17 cellular contexts compared by ENCODE assay signal in the genomic region with DNA sequence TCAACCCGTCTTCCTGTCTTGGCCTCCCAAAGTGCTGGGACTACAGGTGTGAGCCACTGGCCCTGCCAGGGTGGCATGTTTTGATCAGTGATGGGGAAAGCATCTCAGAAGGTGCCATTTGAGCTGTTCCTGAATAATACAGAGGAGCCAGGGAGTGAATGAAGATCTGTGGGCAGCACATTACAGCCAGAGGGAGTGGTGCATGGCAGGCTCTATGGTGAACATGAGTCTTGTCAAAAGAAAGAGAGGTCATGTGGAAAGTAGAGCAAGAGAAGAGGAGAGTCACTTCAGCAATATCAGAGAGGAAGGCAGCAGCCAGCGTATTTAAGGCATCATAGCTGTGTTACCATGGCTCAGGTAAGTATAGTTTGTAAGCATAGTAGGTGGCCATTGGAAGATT.
DNase-seq lines count a peak whose midpoint lies in the region; ATAC-seq, FAIRE-seq and TF ChIP-seq lines count a peak whose summit lies in the region.
"Had no signal": no experiment of that assay in that cellular context is flagged by ENCODE, and none has a peak within 500 bp of the region (broad histone marks: within the 10 kb centered on the region; RNA-seq: fewer than 3 reads in every experiment).

No MANE protein-coding gene starts in this region.

- TF ChIP-seq CTCF in foreskin keratinocyte (conservative IDR thresholded peaks at IDR 0.05) (no peak), nephron (IDR thresholded peaks at IDR 0.05; ENCODE audit: unreplicated experiment in 3 of 3) (no peak), natural killer cell (IDR thresholded peaks at IDR 0.05) (no peak), dorsolateral prefrontal cortex (IDR thresholded peaks at IDR 0.05 in 54 of 56, conservative IDR thresholded peaks at IDR 0.05 in 2 of 56; ENCODE audit: low read depth in 1 of 56, partially characterized antibody in 56 of 56) (no peak)

- H3K27ac ChIP-seq in foreskin keratinocyte (no peak overlapping the region), dorsolateral prefrontal cortex (no peak overlapping the region)
- H3K27ac ChIP-seq: PC-9 had no signal

- intact Hi-C loops in natural killer cell (cut with micrococcal nuclease) (no loop called here), dorsolateral prefrontal cortex (cut with DNase I) (no loop called here)

- H3K36me3 Mint-ChIP-seq in nephron (ENCODE audit: low read depth) (no peaks in the 10 kb centered on the region), natural killer cell (no peaks in the 10 kb centered on the region)

- H3K4me1 ChIP-seq in foreskin keratinocyte: peaks cover 18% of the 10 kb centered on the region

- DNase-seq in EL (peak; percentile 3), RCC 7860 (ENCODE audit: low spot score) (peak; percentile 27), foreskin keratinocyte (peak; percentile 3 to 24), natural killer cell (no peak), 8988T (no peak), dorsolateral prefrontal cortex (no peak)
- DNase-seq: DMS153, H9, KG1, NCI-H1092, NCI-H146, NCI-H510A treated with DMSO at 0.1 percent for 48 hours, NCI-H82 had no signal

- ATAC-seq in foreskin keratinocyte (no peak), natural killer cell (no peak), HG03159 (IDR thresholded peaks at IDR 0.05; ENCODE audit: unreplicated experiment) (no peak)

- H3K27me3 ChIP-seq in foreskin keratinocyte: no peaks in the 10 kb centered on the region
- no peaks in the 10 kb centered on the region for H3K27me3 ChIP-seq in dorsolateral prefrontal cortex

- no peak for FAIRE-seq in RCC 7860 (lab: Jason Lieb, UNC)

- H3K4me1 Mint-ChIP-seq in nephron (peaks cover 22% of the 10 kb centered on the region), natural killer cell (peaks cover 0 to 8% of the 10 kb centered on the region in 2 donors)
- H3K4me1 Mint-ChIP-seq: CD14-positive monocyte had no signal

- H3K27ac Mint-ChIP-seq in nephron (peak overlapping the region in 2 of 3 experiments; percentile 8 to 66), natural killer cell (no peak overlapping the region)
- H3K27ac Mint-ChIP-seq: CD14-positive monocyte, H9 had no signal

- no peak overlapping the region for H3K4me3 ChIP-seq in dorsolateral prefrontal cortex
- H3K4me3 ChIP-seq: PC-9 had no signal

- H3K27me3 Mint-ChIP-seq in nephron (ENCODE audit: low read depth) (no peaks in the 10 kb centered on the region), natural killer cell (ENCODE audit: low read depth in 2 of 2) (no peaks in the 10 kb centered on the region)

- no peaks in the 10 kb centered on the region for H3K9me3 Mint-ChIP-seq in nephron
- no peaks in the 10 kb centered on the region for H3K9me3 Mint-ChIP-seq in natural killer cell
- H3K9me3 Mint-ChIP-seq: CD14-positive monocyte, H9 had no signal

- H3K4me3 Mint-ChIP-seq in nephron (no peak overlapping the region), natural killer cell (no peak overlapping the region)
- H3K4me3 Mint-ChIP-seq: CD14-positive monocyte, H9 had no signal

Comparison
In these comparisons a context has a peak if more than half of its experiments do, and no peak if none do; other contexts are left out.
1. DNase-seq: peak in EL (single experiment), RCC 7860 (single experiment) and foreskin keratinocyte (2 of 2); none in natural killer cell (single experiment), 8988T (single experiment) and dorsolateral prefrontal cortex (0 of 10).
2. H3K27ac Mint-ChIP-seq: peak in nephron (2 of 3); none in natural killer cell (0 of 2).